8 cellular contexts compared by ENCODE assay signal in the genomic region with DNA sequence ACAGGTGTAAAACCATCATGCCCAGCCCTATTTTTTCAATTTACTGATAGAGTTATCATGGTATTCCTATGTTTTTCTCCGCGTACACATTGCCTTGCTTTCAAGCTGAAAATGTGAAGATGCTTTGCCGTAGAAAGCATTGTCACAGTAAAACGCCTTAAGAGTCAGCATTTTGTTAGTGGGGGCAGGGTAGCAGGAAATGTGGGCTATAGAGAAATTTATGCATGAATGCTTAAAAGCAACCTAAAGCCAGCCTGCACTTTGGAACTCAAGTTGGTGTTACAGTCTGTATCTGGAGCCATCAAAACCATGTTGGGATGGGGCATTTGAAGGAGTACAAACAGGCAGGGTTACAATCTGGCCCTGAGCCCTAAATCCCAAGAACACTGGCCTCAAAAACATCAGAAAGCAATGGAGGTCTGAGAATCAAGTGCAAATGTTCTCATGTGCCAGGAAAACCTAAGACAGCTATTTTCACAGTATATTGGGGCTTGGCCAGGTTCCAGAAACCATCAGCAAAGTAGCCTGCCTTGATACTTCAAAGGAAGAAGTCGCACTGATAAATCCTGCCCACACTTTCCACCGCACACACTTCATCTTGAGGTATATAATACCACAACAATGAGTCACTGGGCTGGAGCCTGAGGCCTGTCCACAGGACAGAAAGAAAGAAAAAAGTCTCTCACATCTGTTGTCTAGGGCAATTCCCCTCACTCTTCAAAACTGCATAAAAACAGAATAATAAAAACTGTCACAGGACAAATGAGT.
A peak's percentile ranks its signal among the peaks of the same experiment; 100 is the strongest.
DNase-seq lines count a peak whose midpoint lies in the region; ATAC-seq lines count a peak whose summit lies in the region.

No MANE protein-coding gene starts in this region.

- H3K36me3 ChIP-seq in SJCRH30 (no peaks in the 10 kb centered on the region), adipocyte (ENCODE audit: control insufficient read depth, insufficient read depth, low read length, severe bottlenecking) (no peaks in the 10 kb centered on the region)

- H3K4me3 Mint-ChIP-seq in naive thymus-derived CD8-positive, alpha-beta T cell: peak overlapping the region in 4 of 10 donors; percentile 3 to 52 (median 30)

- no peak overlapping the region for H3K9ac ChIP-seq in adipocyte (ENCODE audit: low read length)

- H3K4me1 Mint-ChIP-seq in naive thymus-derived CD8-positive, alpha-beta T cell: peaks cover 2 to 20% (median 17%) of the 10 kb centered on the region in 4 donors

- no peaks in the 10 kb centered on the region for H3K9me3 Mint-ChIP-seq in naive thymus-derived CD8-positive, alpha-beta T cell

- peaks cover 3 to 20% (median 4%) of the 10 kb centered on the region in 5 donors for H3K27me3 Mint-ChIP-seq in naive thymus-derived CD8-positive, alpha-beta T cell

- H3K27me3 ChIP-seq in SJCRH30 (no peaks in the 10 kb centered on the region), adipocyte (replicated peaks; ENCODE audit: control insufficient read depth, insufficient read depth, low read length) (no peaks in the 10 kb centered on the region)

- H3K4me1 ChIP-seq in SJCRH30: peaks cover 21% of the 10 kb centered on the region
- peaks cover 4% of the 10 kb centered on the region for H3K4me1 ChIP-seq in adipocyte (ENCODE audit: control insufficient read depth, insufficient read depth, low read length)

- ATAC-seq in GM18867 (IDR thresholded peaks at IDR 0.05; ENCODE audit: unreplicated experiment) (peak; percentile 81), HG03175 (IDR thresholded peaks at IDR 0.05; ENCODE audit: unreplicated experiment) (peak; percentile 90)
- peak; percentile 30 to 56 for ATAC-seq in naive thymus-derived CD8-positive, alpha-beta T cell

- H3K27ac ChIP-seq in SJCRH30: peak overlapping the region; percentile 4; the same call in 1 of the 2 replicates

- POLR2A ChIA-PET in naive thymus-derived CD8-positive, alpha-beta T cell (lab: Charles Lee): no interaction called here

- H3K4me3 ChIP-seq in SJCRH30 (no peak overlapping the region), adipocyte (ENCODE audit: low read length) (no peak overlapping the region)

- peak overlapping the region in 5 of 10 donors; percentile 11 to 75 (median 27) for H3K27ac Mint-ChIP-seq in naive thymus-derived CD8-positive, alpha-beta T cell

- no peaks in the 10 kb centered on the region for H3K36me3 Mint-ChIP-seq in naive thymus-derived CD8-positive, alpha-beta T cell

- peak; percentile 65 for DNase-seq in AG08396 (ENCODE audit: low spot score)
- DNase-seq in SJCRH30: peak; percentile 97 to 99
- peak; percentile 75 for DNase-seq in adipocyte (ENCODE audit: low read depth)
- peak in 7 of 10 donors; percentile 9 to 58 (median 21) for DNase-seq in naive thymus-derived CD8-positive, alpha-beta T cell
- no peak for DNase-seq in NCI-H526 treated with DMSO at 0.1 percent for 48 hours (lab: John Stamatoyannopoulos, UW)
- DNase-seq in nucleus accumbens (lab: John Stamatoyannopoulos, UW): no peak

- H3K9me3 ChIP-seq in SJCRH30 (replicated peaks) (no peaks in the 10 kb centered on the region), adipocyte (ENCODE audit: control insufficient read depth, low read length) (no peaks in the 10 kb centered on the region)

Comparison
In these comparisons a context has a peak if more than half of its experiments do, and no peak if none do; other contexts are left out.
1. DNase-seq: peak in AG08396 (single experiment), SJCRH30 (2 of 2), adipocyte (single experiment) and naive thymus-derived CD8-positive, alpha-beta T cell (7 of 10); none in NCI-H526 treated with DMSO at 0.1 percent for 48 hours (single experiment) and nucleus accumbens (0 of 56).
2. Peak in every context shown above with its lines, with median percentiles within 50 percentile points of each other: ATAC-seq.